ENCODE assay signal across 17 cellular contexts in the genomic region with DNA sequence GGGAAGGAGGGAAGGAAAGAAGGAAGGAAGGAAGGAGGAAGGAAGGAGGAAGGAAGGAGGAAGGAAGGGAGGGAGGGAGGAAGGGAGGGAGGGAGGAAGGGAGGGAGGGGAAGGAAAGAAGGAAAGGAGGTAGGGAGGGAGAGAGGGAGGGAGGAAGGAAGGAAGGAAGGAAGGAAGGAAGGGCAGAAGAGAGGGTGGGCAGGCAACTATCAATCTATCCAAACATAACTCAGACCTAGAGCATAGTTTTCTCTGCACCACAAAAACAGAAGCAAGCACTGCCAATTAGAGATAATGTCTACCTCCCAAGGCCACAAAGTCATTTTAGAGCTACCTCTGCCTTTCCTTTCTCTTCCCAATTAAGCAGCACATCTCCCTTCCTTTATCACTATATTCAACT.
A peak's percentile ranks its signal among the peaks of the same experiment; 100 is the strongest.
DNase-seq lines count a peak whose midpoint lies in the region; TF ChIP-seq lines count a peak whose summit lies in the region.
"Had no signal": no experiment of that assay in that cellular context is flagged by ENCODE, and none has a peak within 500 bp of the region (broad histone marks: within the 10 kb centered on the region; RNA-seq: fewer than 3 reads in every experiment).

No MANE protein-coding gene starts in this region.

- no peak overlapping the region for H2AFZ ChIP-seq in OCI-LY3 (ENCODE audit: low read depth, low read length)
- H2AFZ ChIP-seq: hepatocyte, neural progenitor cell had no signal

- H3K36me3 Mint-ChIP-seq in activated naive CD4-positive, alpha-beta T cell treated with anti-CD3 and anti-CD28 coated beads for 36 hours (ENCODE audit: low read depth): peaks cover 96% of the 10 kb centered on the region
- H3K36me3 Mint-ChIP-seq: neural progenitor cell had no signal

- H3K27me3 ChIP-seq in OCI-LY3 (ENCODE audit: low read depth, low read length): no peaks in the 10 kb centered on the region
- H3K27me3 ChIP-seq in effector memory CD4-positive, alpha-beta T cell (replicated peaks; ENCODE audit: control insufficient read depth, insufficient read depth, low read length, poor library complexity, severe bottlenecking): no peaks in the 10 kb centered on the region
- no peaks in the 10 kb centered on the region for H3K27me3 ChIP-seq in stomach
- H3K27me3 ChIP-seq: ascending aorta, hepatocyte, neural progenitor cell, suprapubic skin had no signal

- H3K79me2 ChIP-seq in OCI-LY3 (ENCODE audit: low read length): peaks cover 45% of the 10 kb centered on the region

- peak overlapping the region; percentile 95 for H3K27ac Mint-ChIP-seq in activated naive CD4-positive, alpha-beta T cell treated with anti-CD3 and anti-CD28 coated beads for 36 hours
- H3K27ac Mint-ChIP-seq: neural progenitor cell had no signal

- peaks cover 59% of the 10 kb centered on the region for H3K36me3 ChIP-seq in OCI-LY3 (replicated peaks; ENCODE audit: low read depth, low read length)
- peaks cover 66% of the 10 kb centered on the region for H3K36me3 ChIP-seq in effector memory CD4-positive, alpha-beta T cell (ENCODE audit: control insufficient read depth, insufficient read depth, low read length)
- peaks cover 15 to 55% (median 39%) of the 10 kb centered on the region in 4 donors for H3K36me3 ChIP-seq in stomach
- H3K36me3 ChIP-seq: neural progenitor cell had no signal

- H3K27ac ChIP-seq in OCI-LY3 (ENCODE audit: low read length) (no peak overlapping the region), stomach (peak overlapping the region in 3 of 5 donors; percentile 2 to 78 (median 71))
- peak overlapping the region; percentile 93 for H3K27ac ChIP-seq in effector memory CD4-positive, alpha-beta T cell (ENCODE audit: insufficient read depth, low read length, poor library complexity, severe bottlenecking)
- H3K27ac ChIP-seq: ascending aorta, hepatocyte, neural progenitor cell, suprapubic skin had no signal

- H3K4me3 Mint-ChIP-seq in activated naive CD4-positive, alpha-beta T cell treated with anti-CD3 and anti-CD28 coated beads for 36 hours: peak overlapping the region; percentile 68
- H3K4me3 Mint-ChIP-seq: neural progenitor cell had no signal

- TF ChIP-seq CTCF in OCI-LY3 (IDR thresholded peaks at IDR 0.05; ENCODE audit: low read depth, low read length) (no peak), stomach (IDR thresholded peaks at IDR 0.05) (no peak)

- 0 out of 2 replicates have a peak overlapping the region, but pooled peaks have one; percentile 14 for H3K4me2 ChIP-seq in OCI-LY3 (ENCODE audit: low read length)
- H3K4me2 ChIP-seq: hepatocyte, neural progenitor cell had no signal

- H3K9me3 Mint-ChIP-seq in activated naive CD4-positive, alpha-beta T cell treated with anti-CD3 and anti-CD28 coated beads for 36 hours: no peaks in the 10 kb centered on the region
- H3K9me3 Mint-ChIP-seq: neural progenitor cell had no signal

- H3K4me1 Mint-ChIP-seq in activated naive CD4-positive, alpha-beta T cell treated with anti-CD3 and anti-CD28 coated beads for 36 hours (ENCODE audit: low read depth): peaks cover 97% of the 10 kb centered on the region

- H3K4me3 ChIP-seq in OCI-LY3 (ENCODE audit: low read length) (no peak overlapping the region), stomach (no peak overlapping the region)
- H3K4me3 ChIP-seq in effector memory CD4-positive, alpha-beta T cell (ENCODE audit: insufficient read depth, low read depth, low read length, poor library complexity, severe bottlenecking): no peak overlapping the region
- H3K4me3 ChIP-seq: ascending aorta, hepatocyte, neural progenitor cell, suprapubic skin had no signal

- peaks cover 71% of the 10 kb centered on the region for H3K4me1 ChIP-seq in OCI-LY3 (ENCODE audit: low read length)
- H3K4me1 ChIP-seq in effector memory CD4-positive, alpha-beta T cell (ENCODE audit: control insufficient read depth, insufficient read depth, low read length, poor library complexity, severe bottlenecking): peaks cover 95% of the 10 kb centered on the region
- H3K4me1 ChIP-seq in stomach: peaks cover 26 to 91% (median 66%) of the 10 kb centered on the region in 4 donors

- H4K20me1 ChIP-seq in OCI-LY3 (ENCODE audit: insufficient read depth, low read length): no peaks in the 10 kb centered on the region

- CTCF ChIA-PET in activated naive CD4-positive, alpha-beta T cell treated with anti-CD3 and anti-CD28 coated beads for 36 hours (lab: Charles Lee): interaction anchor here (0.7 to 1.7 kb wide), 6 partner anchors 24 to 188 kb away, joined by 3 to 5 read pairs (median 3); no protein-coding TSS in a partner anchor

- DNase-seq in activated naive CD4-positive, alpha-beta T cell treated with anti-CD3 and anti-CD28 coated beads for 36 hours: no peak
- no peak for DNase-seq in activated naive CD4-positive, alpha-beta T cell treated with Interleukin-2 at 50 U/mL for 16 hours
- no peak for DNase-seq in effector memory CD4-positive, alpha-beta T cell
- DNase-seq in stomach: no peak
- no peak for DNase-seq in NCI-H345 treated with DMSO at 0.1 percent for 48 hours (lab: John Stamatoyannopoulos, UW; ENCODE audit: unreplicated experiment)
- no peak for DNase-seq in NCI-H2171 (lab: John Stamatoyannopoulos, UW)
- no peak for DNase-seq in Ammon's horn (ENCODE audit: low spot score)
- DNase-seq: cortex of kidney, HCEC 1CT, NCI-H2029 treated with DMSO at 0.1 percent for 48 hours, RPMI8226, T-helper 9 cell had no signal

- no peak for TF ChIP-seq POLR2A in stomach (IDR thresholded peaks at IDR 0.05)

- no peaks in the 10 kb centered on the region for H3K9me3 ChIP-seq in OCI-LY3 (ENCODE audit: insufficient read depth, low read length)
- H3K9me3 ChIP-seq in effector memory CD4-positive, alpha-beta T cell (ENCODE audit: control insufficient read depth, low read length): no peaks in the 10 kb centered on the region
- no peaks in the 10 kb centered on the region for H3K9me3 ChIP-seq in stomach
- H3K9me3 ChIP-seq: ascending aorta, suprapubic skin had no signal

- H3K9ac ChIP-seq in OCI-LY3 (ENCODE audit: low read length): no peak overlapping the region
- H3K9ac ChIP-seq: neural progenitor cell had no signal

- no peak for TF ChIP-seq EP300 in stomach (IDR thresholded peaks at IDR 0.05)

- intact Hi-C loops in activated naive CD4-positive, alpha-beta T cell treated with anti-CD3 and anti-CD28 coated beads for 36 hours (cut with micrococcal nuclease): no loop called here
- intact Hi-C loops in stomach (cut with DNase I; ENCODE audit: low total_unique reads): no loop called here

- no peaks in the 10 kb centered on the region for H3K27me3 Mint-ChIP-seq in activated naive CD4-positive, alpha-beta T cell treated with anti-CD3 and anti-CD28 coated beads for 36 hours (ENCODE audit: low read depth)
